ENCODE assay signal across 9 cellular contexts in the genomic region with DNA sequence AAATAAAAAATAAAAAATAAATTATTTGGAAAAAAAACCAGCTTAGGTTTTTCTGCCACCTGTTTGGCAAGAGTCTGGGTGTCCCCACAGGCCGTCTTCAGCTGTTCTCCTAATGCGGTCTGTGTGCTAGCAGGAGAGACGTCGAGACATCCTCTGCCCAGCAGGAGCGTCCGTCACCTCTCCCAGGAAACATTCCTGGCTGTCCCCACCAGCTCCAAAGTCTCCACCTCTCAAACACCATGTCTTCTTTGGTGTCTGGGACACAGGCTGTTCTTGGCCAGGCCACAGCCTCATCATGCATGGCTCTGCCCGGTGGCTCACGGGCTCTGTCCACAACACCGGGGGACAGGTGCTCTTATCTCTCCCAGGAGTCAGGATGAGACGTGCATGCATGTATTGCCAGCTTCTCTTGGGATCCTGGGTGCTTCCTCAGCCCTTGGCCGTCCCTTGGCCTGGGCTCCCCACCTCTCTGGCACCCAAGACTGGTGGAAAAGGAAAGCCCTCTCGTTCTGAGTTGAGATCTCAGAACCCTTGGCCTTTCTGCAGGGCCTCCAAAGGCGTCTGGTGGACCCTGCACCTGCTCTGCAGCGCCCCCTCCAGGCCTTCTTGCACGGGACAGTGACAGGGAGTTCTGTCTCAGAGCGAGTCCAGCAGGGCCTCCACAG.
DNase-seq lines count a peak whose midpoint lies in the region; ATAC-seq, FAIRE-seq and TF ChIP-seq lines count a peak whose summit lies in the region.
"Had no signal": no experiment of that assay in that cellular context is flagged by ENCODE, and none has a peak within 500 bp of the region (broad histone marks: within the 10 kb centered on the region; RNA-seq: fewer than 3 reads in every experiment).

No MANE protein-coding gene starts in this region.

- H3K4me1 ChIP-seq in right cardiac atrium (ENCODE audit: control insufficient read depth, insufficient read depth, low read length) (no peaks in the 10 kb centered on the region), Panc1 (ENCODE audit: control insufficient read depth, insufficient read depth, low read length) (peaks cover 18% of the 10 kb centered on the region)

- in situ Hi-C loops in Panc1 (cut with HindIII; ENCODE audit: low pct_unique_long_range_greater_than_20kb, low sequenced_read_pairs): no loop called here

- DNase-seq in right cardiac atrium (peak; percentile 2 to 72 (median 53)), left cardiac atrium (no peak), Panc1 (ENCODE audit: low read depth, low spot score) (no peak), cardiac fibroblast (ENCODE audit: low read depth in 2 of 2) (peak; percentile 27 to 38), neural crest cell (ENCODE audit: low read depth, low spot score) (peak; percentile 77), GM12891 (ENCODE audit: insufficient read length, low spot score) (no peak), ureter (ENCODE audit: low spot score) (no peak)

- H3K4me3 Mint-ChIP-seq in neural crest cell: no peak overlapping the region
- H3K4me3 Mint-ChIP-seq: activated naive CD8-positive, alpha-beta T cell had no signal

- H3K4me3 ChIP-seq in right cardiac atrium (ENCODE audit: low read length) (no peak overlapping the region), Panc1 (ENCODE audit: low read depth in 2 of 2, low read length in 2 of 2) (no peak overlapping the region), cardiac fibroblast (replicated peaks in 1 of 2; ENCODE audit: low read depth in 2 of 2, low read length in 2 of 2) (no peak overlapping the region)

- TF ChIP-seq POLR2A in GM12891 (IDR thresholded peaks at IDR 0.05; ENCODE audit: low read depth, low read length): no peak

- H3K36me3 ChIP-seq in Panc1 (ENCODE audit: control insufficient read depth, insufficient read depth, low read length): no peaks in the 10 kb centered on the region

- no peaks in the 10 kb centered on the region for H3K36me3 Mint-ChIP-seq in neural crest cell (ENCODE audit: low read depth)
- H3K36me3 Mint-ChIP-seq: activated naive CD8-positive, alpha-beta T cell had no signal

- no peak overlapping the region for H3K27ac ChIP-seq in right cardiac atrium (ENCODE audit: low read length)
- H3K27ac ChIP-seq in Panc1 (ENCODE audit: low read length): no peak overlapping the region

- peaks cover 14% of the 10 kb centered on the region for H3K27me3 Mint-ChIP-seq in neural crest cell (ENCODE audit: low read depth)

- TF ChIP-seq CTCF in Panc1 (IDR thresholded peaks at IDR 0.05) (peak; percentile 89), cardiac fibroblast (IDR thresholded peaks at IDR 0.05; ENCODE audit: low read depth, low read length) (peak; percentile 69), neural crest cell (conservative IDR thresholded peaks at IDR 0.05) (peak; percentile 64)

- no TSS peak for BruUV-seq in Panc1 (replicated peaks; lab: Mats Ljungman, UMichigan)

- H3K9me3 ChIP-seq in right cardiac atrium (ENCODE audit: control insufficient read depth, low read length): no peaks in the 10 kb centered on the region
- no peaks in the 10 kb centered on the region for H3K9me3 ChIP-seq in Panc1 (ENCODE audit: control insufficient read depth, insufficient read depth, low read depth, low read length)

- intact Hi-C loops in right cardiac atrium (cut with DNase I): loop anchor here in 1 of 4 donors (10.0 kb wide), 1 partner anchor 61 kb away; no protein-coding TSS in a partner anchor
- intact Hi-C loops in left cardiac atrium (cut with DNase I): no loop called here
- intact Hi-C loops in Panc1 (cut with micrococcal nuclease; ENCODE audit: unreplicated experiment): no loop called here

- H3K27ac Mint-ChIP-seq in neural crest cell (ENCODE audit: unreplicated experiment): no peak overlapping the region
- H3K27ac Mint-ChIP-seq: activated naive CD8-positive, alpha-beta T cell had no signal

- WGBS in right cardiac atrium: 73% methylated on average over 16 of the region's 16 CpGs

- no peaks in the 10 kb centered on the region for H3K9me3 Mint-ChIP-seq in neural crest cell

- ATAC-seq in right cardiac atrium (no peak), left cardiac atrium (no peak), Panc1 (peak; percentile 60), GM21529 (IDR thresholded peaks at IDR 0.05; ENCODE audit: unreplicated experiment) (no peak)

- H3K4me1 Mint-ChIP-seq in neural crest cell: peaks cover 16% of the 10 kb centered on the region

- H3K27me3 ChIP-seq in right cardiac atrium (ENCODE audit: control insufficient read depth, insufficient read depth): no peaks in the 10 kb centered on the region
- H3K27me3 ChIP-seq in Panc1 (ENCODE audit: control insufficient read depth, insufficient read depth, low read length): no peaks in the 10 kb centered on the region

- CTCF ChIA-PET in Panc1 (lab: Charles Lee): interaction anchor here (0.7 kb wide), 1 partner anchor 11 kb away, joined by 3 read pairs; no protein-coding TSS in a partner anchor

- POLR2A ChIA-PET in Panc1 (lab: Charles Lee): no interaction called here

- no peak for FAIRE-seq in GM12891 (lab: Jason Lieb, UNC)

TF ChIP-seq in GM12891, 5 proteins besides CTCF, POLR2A, EP300 and RAD21:
- TF ChIP-seq SPI1 (IDR thresholded peaks at IDR 0.05; ENCODE audit: low read depth, low read length) (no peak), PAX5 (IDR thresholded peaks at IDR 0.05; ENCODE audit: insufficient read depth, low read length, severe bottlenecking) (no peak), POU2F2 (IDR thresholded peaks at IDR 0.05; ENCODE audit: low read depth, low read length) (no peak), TAF1 (IDR thresholded peaks at IDR 0.05; ENCODE audit: low read depth, low read length) (no peak), POLR2AphosphoS5 (IDR thresholded peaks at IDR 0.05; ENCODE audit: low read depth, low read length) (no peak)

Comparison
In these comparisons a context has a peak if more than half of its experiments do, and no peak if none do; other contexts are left out.
1. DNase-seq: peak in right cardiac atrium (3 of 3), cardiac fibroblast (2 of 2) and neural crest cell (single experiment); none in left cardiac atrium (single experiment), Panc1 (single experiment), GM12891 (single experiment) and ureter (single experiment).
2. Peak in every context shown above with its lines, with median percentiles within 50 percentile points of each other: CTCF ChIP-seq.